1 cellular context compared by ENCODE assay signal in the genomic region with DNA sequence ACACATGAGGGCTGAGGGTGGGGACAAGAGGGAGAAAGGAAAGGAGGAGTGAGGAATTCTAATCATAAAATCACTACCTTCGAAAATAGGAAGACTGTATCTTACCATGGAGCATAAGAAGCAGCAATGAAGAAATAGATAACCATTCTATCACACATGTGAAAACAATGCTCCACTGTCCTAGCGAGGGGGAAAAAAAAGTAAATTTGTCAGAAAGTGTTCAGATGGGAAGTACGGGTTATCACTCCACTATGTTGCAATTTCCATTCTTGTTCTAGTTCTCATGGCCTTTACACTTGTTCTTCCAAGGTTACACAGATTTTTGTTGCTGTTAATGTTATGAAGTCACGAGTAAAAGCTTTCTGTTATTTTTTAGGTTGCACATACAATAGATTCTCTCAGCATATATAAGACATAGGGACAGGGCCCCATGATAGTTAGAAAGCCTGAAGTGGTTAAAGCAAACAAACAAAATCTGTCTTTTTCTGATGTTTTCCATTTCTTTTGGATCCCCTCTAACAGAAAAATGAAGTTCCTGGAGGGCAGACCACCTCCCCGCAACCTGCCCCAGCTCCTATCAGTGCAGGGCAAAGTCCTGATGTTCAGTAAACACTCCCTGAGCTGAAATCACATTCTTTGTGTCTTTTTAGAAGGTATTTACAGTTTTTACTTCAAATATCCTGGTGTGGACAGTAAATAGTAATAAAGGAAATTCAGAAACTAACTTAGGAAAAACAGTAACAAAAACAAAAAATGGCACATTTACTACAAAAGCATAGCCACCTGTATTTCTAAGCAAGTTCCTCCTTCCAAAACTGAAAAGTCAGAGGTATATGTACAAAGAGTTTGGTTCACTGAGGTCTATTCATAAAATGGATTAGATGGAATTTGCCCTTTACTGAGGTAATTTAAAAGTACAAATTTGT.
TF ChIP-seq lines count a peak whose summit lies in the region.

No MANE protein-coding gene starts in this region.

TF ChIP-seq in HepG2, 621 proteins besides CTCF, POLR2A, EP300 and RAD21 (continues in another document):
- TF ChIP-seq, protein P1, sequence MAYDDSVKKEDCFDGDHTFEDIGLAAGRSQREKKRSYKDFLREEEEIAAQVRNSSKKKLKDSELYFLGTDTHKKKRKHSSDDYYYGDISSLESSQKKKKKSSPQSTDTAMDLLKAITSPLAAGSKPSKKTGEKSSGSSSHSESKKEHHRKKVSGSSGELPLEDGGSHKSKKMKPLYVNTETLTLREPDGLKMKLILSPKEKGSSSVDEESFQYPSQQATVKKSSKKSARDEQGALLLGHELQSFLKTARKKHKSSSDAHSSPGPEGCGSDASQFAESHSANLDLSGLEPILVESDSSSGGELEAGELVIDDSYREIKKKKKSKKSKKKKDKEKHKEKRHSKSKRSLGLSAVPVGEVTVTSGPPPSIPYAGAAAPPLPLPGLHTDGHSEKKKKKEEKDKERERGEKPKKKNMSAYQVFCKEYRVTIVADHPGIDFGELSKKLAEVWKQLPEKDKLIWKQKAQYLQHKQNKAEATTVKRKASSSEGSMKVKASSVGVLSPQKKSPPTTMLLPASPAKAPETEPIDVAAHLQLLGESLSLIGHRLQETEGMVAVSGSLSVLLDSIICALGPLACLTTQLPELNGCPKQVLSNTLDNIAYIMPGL (CRISPR knock-in tag; IDR thresholded peaks at IDR 0.05; ENCODE audit: borderline replicate concordance in 1 of 2, low read depth in 1 of 2): peak in 1 of 2 experiments; percentile 55; a peak in 1 of 4 replicates
- TF ChIP-seq, protein P2, sequence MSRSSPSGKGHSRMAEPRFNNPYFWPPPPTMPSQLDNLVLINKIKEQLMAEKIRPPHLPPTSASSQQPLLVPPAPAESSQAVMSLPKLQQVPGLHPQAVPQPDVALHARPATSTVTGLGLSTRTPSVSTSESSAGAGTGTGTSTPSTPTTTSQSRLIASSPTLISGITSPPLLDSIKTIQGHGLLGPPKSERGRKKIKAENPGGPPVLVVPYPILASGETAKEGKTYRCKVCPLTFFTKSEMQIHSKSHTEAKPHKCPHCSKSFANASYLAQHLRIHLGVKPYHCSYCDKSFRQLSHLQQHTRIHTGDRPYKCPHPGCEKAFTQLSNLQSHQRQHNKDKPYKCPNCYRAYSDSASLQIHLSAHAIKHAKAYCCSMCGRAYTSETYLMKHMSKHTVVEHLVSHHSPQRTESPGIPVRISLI (CRISPR knock-in tag; IDR thresholded peaks at IDR 0.05; ENCODE audit: borderline replicate concordance): peak; percentile 95
- peak; percentile 89 for TF ChIP-seq FOXK1 (CRISPR knock-in tag; IDR thresholded peaks at IDR 0.05; ENCODE audit: borderline replicate concordance, low read depth)
- TF ChIP-seq AHR (CRISPR knock-in tag; IDR thresholded peaks at IDR 0.05): 0 out of 2 replicates have a peak, but pooled peaks have one; percentile 4
- TF ChIP-seq HNF4G (IDR thresholded peaks at IDR 0.05; ENCODE audit: borderline replicate concordance, low read depth, low read length): peak; percentile 94
- TF ChIP-seq HNF4G (CRISPR knock-in tag; IDR thresholded peaks at IDR 0.05; ENCODE audit: borderline replicate concordance, low read depth): peak; percentile 90; the same call in 1 of the 2 replicates
- TF ChIP-seq ZNF17 (CRISPR knock-in tag; IDR thresholded peaks at IDR 0.05): no peak
- peak; percentile 7; the same call in 1 of the 2 replicates for TF ChIP-seq SIX4 (CRISPR knock-in tag; IDR thresholded peaks at IDR 0.05)
- TF ChIP-seq RBM22 (optimal IDR thresholded peaks at IDR 0.05; ENCODE audit: low read length): peak; percentile 13
- TF ChIP-seq, protein P3, sequence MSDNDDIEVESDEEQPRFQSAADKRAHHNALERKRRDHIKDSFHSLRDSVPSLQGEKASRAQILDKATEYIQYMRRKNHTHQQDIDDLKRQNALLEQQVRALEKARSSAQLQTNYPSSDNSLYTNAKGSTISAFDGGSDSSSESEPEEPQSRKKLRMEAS (IDR thresholded peaks at IDR 0.05): peak; percentile 31; the same call in 1 of the 2 replicates
- no peak for TF ChIP-seq ZNF547 (CRISPR knock-in tag; IDR thresholded peaks at IDR 0.05)
- no peak for TF ChIP-seq TAF15 (IDR thresholded peaks at IDR 0.05; ENCODE audit: low read depth, low read length, poor library complexity, severe bottlenecking)
- TF ChIP-seq FOXA1 (IDR thresholded peaks at IDR 0.05): peak; percentile 81; the same call in 1 of the 2 replicates
- TF ChIP-seq FOXA1 (CRISPR knock-in tag; IDR thresholded peaks at IDR 0.05): peak; percentile 94
- TF ChIP-seq ZSCAN12 (CRISPR knock-in tag; IDR thresholded peaks at IDR 0.05): no peak
- TF ChIP-seq HMG20B (CRISPR knock-in tag; conservative IDR thresholded peaks at IDR 0.05): peak; percentile 77; the same call in 1 of the 2 replicates
- TF ChIP-seq ZNF616 (CRISPR knock-in tag; IDR thresholded peaks at IDR 0.05; ENCODE audit: low read depth): no peak
- TF ChIP-seq, protein P4, sequence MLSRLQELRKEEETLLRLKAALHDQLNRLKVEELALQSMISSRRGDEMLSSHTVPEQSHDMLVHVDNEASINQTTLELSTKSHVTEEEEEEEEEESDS (CRISPR knock-in tag; IDR thresholded peaks at IDR 0.05; ENCODE audit: borderline replicate concordance): no peak
- TF ChIP-seq, protein P5, sequence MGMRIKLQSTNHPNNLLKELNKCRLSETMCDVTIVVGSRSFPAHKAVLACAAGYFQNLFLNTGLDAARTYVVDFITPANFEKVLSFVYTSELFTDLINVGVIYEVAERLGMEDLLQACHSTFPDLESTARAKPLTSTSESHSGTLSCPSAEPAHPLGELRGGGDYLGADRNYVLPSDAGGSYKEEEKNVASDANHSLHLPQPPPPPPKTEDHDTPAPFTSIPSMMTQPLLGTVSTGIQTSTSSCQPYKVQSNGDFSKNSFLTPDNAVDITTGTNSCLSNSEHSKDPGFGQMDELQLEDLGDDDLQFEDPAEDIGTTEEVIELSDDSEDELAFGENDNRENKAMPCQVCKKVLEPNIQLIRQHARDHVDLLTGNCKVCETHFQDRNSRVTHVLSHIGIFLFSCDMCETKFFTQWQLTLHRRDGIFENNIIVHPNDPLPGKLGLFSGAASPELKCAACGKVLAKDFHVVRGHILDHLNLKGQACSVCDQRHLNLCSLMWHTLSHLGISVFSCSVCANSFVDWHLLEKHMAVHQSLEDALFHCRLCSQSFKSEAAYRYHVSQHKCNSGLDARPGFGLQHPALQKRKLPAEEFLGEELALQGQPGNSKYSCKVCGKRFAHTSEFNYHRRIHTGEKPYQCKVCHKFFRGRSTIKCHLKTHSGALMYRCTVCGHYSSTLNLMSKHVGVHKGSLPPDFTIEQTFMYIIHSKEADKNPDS (CRISPR knock-in tag; IDR thresholded peaks at IDR 0.05): peak; percentile 67; the same call in 1 of the 2 replicates
- TF ChIP-seq, protein P6, sequence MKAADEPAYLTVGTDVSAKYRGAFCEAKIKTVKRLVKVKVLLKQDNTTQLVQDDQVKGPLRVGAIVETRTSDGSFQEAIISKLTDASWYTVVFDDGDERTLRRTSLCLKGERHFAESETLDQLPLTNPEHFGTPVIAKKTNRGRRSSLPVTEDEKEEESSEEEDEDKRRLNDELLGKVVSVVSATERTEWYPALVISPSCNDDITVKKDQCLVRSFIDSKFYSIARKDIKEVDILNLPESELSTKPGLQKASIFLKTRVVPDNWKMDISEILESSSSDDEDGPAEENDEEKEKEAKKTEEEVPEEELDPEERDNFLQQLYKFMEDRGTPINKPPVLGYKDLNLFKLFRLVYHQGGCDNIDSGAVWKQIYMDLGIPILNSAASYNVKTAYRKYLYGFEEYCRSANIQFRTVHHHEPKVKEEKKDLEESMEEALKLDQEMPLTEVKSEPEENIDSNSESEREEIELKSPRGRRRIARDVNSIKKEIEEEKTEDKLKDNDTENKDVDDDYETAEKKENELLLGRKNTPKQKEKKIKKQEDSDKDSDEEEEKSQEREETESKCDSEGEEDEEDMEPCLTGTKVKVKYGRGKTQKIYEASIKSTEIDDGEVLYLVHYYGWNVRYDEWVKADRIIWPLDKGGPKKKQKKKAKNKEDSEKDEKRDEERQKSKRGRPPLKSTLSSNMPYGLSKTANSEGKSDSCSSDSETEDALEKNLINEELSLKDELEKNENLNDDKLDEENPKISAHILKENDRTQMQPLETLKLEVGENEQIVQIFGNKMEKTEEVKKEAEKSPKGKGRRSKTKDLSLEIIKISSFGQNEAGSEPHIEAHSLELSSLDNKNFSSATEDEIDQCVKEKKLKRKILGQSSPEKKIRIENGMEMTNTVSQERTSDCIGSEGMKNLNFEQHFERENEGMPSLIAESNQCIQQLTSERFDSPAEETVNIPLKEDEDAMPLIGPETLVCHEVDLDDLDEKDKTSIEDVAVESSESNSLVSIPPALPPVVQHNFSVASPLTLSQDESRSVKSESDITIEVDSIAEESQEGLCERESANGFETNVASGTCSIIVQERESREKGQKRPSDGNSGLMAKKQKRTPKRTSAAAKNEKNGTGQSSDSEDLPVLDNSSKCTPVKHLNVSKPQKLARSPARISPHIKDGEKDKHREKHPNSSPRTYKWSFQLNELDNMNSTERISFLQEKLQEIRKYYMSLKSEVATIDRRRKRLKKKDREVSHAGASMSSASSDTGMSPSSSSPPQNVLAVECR (CRISPR knock-in tag; IDR thresholded peaks at IDR 0.05; ENCODE audit: borderline replicate concordance): peak; percentile 42; the same call in 1 of the 2 replicates
- 0 out of 2 replicates have a peak, but pooled peaks have one; percentile 17 for TF ChIP-seq SATB2 (CRISPR knock-in tag; IDR thresholded peaks at IDR 0.05)
- no peak for TF ChIP-seq ZNF44 (CRISPR knock-in tag; IDR thresholded peaks at IDR 0.05)
- TF ChIP-seq HDAC2 (CRISPR knock-in tag; IDR thresholded peaks at IDR 0.05): peak; percentile 84
- TF ChIP-seq FOXO1 (CRISPR knock-in tag; IDR thresholded peaks at IDR 0.05): peak; percentile 95
- peak; percentile 75; the same call in 1 of the 2 replicates for TF ChIP-seq ZSCAN9 (CRISPR knock-in tag; IDR thresholded peaks at IDR 0.05; ENCODE audit: borderline replicate concordance)
- no peak; the same call in 1 of the 2 replicates for TF ChIP-seq SALL2 (CRISPR knock-in tag; IDR thresholded peaks at IDR 0.05)
- TF ChIP-seq, protein P7, sequence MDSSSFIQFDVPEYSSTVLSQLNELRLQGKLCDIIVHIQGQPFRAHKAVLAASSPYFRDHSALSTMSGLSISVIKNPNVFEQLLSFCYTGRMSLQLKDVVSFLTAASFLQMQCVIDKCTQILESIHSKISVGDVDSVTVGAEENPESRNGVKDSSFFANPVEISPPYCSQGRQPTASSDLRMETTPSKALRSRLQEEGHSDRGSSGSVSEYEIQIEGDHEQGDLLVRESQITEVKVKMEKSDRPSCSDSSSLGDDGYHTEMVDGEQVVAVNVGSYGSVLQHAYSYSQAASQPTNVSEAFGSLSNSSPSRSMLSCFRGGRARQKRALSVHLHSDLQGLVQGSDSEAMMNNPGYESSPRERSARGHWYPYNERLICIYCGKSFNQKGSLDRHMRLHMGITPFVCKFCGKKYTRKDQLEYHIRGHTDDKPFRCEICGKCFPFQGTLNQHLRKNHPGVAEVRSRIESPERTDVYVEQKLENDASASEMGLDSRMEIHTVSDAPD (CRISPR knock-in tag; IDR thresholded peaks at IDR 0.05): no peak
- peak; percentile 63; the same call in 1 of the 2 replicates for TF ChIP-seq ZNF652 (CRISPR knock-in tag; IDR thresholded peaks at IDR 0.05; ENCODE audit: borderline replicate concordance, low read depth)
- TF ChIP-seq CCDC6 (CRISPR knock-in tag; IDR thresholded peaks at IDR 0.05): peak; percentile 62; the same call in 1 of the 2 replicates
- 0 out of 2 replicates have a peak, but pooled peaks have one; percentile 8 for TF ChIP-seq HHEX (CRISPR knock-in tag; IDR thresholded peaks at IDR 0.05)
- TF ChIP-seq, protein P8, sequence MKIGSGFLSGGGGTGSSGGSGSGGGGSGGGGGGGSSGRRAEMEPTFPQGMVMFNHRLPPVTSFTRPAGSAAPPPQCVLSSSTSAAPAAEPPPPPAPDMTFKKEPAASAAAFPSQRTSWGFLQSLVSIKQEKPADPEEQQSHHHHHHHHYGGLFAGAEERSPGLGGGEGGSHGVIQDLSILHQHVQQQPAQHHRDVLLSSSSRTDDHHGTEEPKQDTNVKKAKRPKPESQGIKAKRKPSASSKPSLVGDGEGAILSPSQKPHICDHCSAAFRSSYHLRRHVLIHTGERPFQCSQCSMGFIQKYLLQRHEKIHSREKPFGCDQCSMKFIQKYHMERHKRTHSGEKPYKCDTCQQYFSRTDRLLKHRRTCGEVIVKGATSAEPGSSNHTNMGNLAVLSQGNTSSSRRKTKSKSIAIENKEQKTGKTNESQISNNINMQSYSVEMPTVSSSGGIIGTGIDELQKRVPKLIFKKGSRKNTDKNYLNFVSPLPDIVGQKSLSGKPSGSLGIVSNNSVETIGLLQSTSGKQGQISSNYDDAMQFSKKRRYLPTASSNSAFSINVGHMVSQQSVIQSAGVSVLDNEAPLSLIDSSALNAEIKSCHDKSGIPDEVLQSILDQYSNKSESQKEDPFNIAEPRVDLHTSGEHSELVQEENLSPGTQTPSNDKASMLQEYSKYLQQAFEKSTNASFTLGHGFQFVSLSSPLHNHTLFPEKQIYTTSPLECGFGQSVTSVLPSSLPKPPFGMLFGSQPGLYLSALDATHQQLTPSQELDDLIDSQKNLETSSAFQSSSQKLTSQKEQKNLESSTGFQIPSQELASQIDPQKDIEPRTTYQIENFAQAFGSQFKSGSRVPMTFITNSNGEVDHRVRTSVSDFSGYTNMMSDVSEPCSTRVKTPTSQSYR (CRISPR knock-in tag; IDR thresholded peaks at IDR 0.05; ENCODE audit: borderline replicate concordance): peak; percentile 27; the same call in 1 of the 2 replicates
- TF ChIP-seq RBAK (CRISPR knock-in tag; IDR thresholded peaks at IDR 0.05): no peak
- no peak; the same call in 1 of the 2 replicates for TF ChIP-seq GATAD1 (CRISPR knock-in tag; IDR thresholded peaks at IDR 0.05)
